Comparison of ENCODE assay signal across 9 cellular contexts in the genomic region with DNA sequence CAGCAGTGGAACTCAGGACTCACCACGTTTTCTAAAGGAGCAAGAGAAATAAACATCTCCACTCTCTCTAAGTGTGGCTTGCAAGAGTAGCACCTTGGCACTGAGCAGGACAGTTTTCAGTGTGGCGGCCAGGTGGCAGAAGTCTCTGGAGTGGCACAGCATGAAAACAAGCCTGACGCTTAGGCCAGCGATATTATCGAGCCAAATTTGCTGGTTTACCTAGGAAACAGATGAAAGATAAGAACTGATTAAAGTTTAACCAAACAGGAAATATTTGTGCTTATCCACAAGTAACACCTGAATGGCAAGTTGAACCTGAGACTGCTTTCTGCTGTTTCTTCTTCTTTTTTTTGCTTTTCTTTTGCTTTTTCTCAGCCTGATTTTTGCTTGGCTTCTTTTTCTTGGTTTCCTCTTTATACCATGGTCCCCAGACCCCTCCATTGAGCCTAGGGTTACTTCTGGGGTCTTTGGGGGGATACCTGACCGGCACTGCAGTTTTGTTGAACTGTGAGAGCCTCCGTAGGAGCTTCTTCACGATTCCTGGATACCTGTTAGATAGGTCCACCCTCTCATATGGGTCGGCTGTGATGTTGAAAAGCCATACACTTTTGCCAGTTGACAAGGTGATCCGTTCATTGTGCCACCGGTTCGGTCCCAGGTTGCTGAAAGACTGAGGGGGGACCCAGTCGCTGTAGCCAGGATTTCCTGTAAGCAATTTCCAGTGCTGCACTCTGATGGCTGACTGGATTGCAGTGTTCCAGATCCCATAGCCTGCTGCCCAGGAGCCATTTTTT.
DNase-seq lines count a peak whose midpoint lies in the region; ATAC-seq lines count a peak whose summit lies in the region.
"Had no signal": no experiment of that assay in that cellular context is flagged by ENCODE, and none has a peak within 500 bp of the region (broad histone marks: within the 10 kb centered on the region; RNA-seq: fewer than 3 reads in every experiment).

No MANE protein-coding gene starts in this region.

- peak; percentile 45 for ATAC-seq in Right ventricle myocardium superior (ENCODE audit: poor library complexity)
- ATAC-seq in left ventricle myocardium superior, result no peak
- ATAC-seq in stimulated activated naive CD8-positive, alpha-beta T cell treated with anti-CD3 and anti-CD28 coated beads, Interleukin-15, amount 100 ng/mL, for 72 hours, result peak; percentile 92
- no peak for ATAC-seq in HG03280 (IDR thresholded peaks at IDR 0.05; ENCODE audit: unreplicated experiment)

- intact Hi-C loops in Right ventricle myocardium superior (cut with DNase I), result no loop called here
- intact Hi-C loops in left ventricle myocardium superior (cut with micrococcal nuclease), result no loop called here

- DNase-seq in Right ventricle myocardium superior (no peak), left ventricle myocardium superior (no peak), left kidney (ENCODE audit: low read depth, low spot score) (peak; percentile 74), HUDEP-2 (lab: John Stamatoyannopoulos, UW; ENCODE audit: unreplicated experiment in 76 of 76) (no peak), NCI-H69 (lab: John Stamatoyannopoulos, UW) (no peak)
- DNase-seq in activated CD8-positive, alpha-beta memory T cell treated with anti-CD3 and anti-CD28 coated beads, Interleukin-2, amount 50 U/mL, for 4 hours, result peak; percentile 48
- peak; percentile 46 to 54 for DNase-seq in stimulated activated naive CD8-positive, alpha-beta T cell treated with anti-CD3 and anti-CD28 coated beads, Interleukin-15, amount 100 ng/mL, for 72 hours

- H3K9me3 Mint-ChIP-seq in stimulated activated naive CD8-positive, alpha-beta T cell treated with anti-CD3 and anti-CD28 coated beads, Interleukin-15, amount 100 ng/mL, for 72 hours, result no peaks in the 10 kb centered on the region
- H3K9me3 Mint-ChIP-seq: neural crest cell had no signal

- H3K27me3 Mint-ChIP-seq in stimulated activated naive CD8-positive, alpha-beta T cell treated with anti-CD3 and anti-CD28 coated beads, Interleukin-15, amount 100 ng/mL, for 72 hours, result no peaks in the 10 kb centered on the region

- H3K27ac Mint-ChIP-seq in stimulated activated naive CD8-positive, alpha-beta T cell treated with anti-CD3 and anti-CD28 coated beads, Interleukin-15, amount 100 ng/mL, for 72 hours, result peak overlapping the region; percentile 81 to 98

- peaks cover 58% of the 10 kb centered on the region for H3K4me1 Mint-ChIP-seq in stimulated activated naive CD8-positive, alpha-beta T cell treated with anti-CD3 and anti-CD28 coated beads, Interleukin-15, amount 100 ng/mL, for 72 hours
- H3K4me1 Mint-ChIP-seq: neural crest cell had no signal

- H3K4me3 Mint-ChIP-seq in stimulated activated naive CD8-positive, alpha-beta T cell treated with anti-CD3 and anti-CD28 coated beads, Interleukin-15, amount 100 ng/mL, for 72 hours, result peak overlapping the region; percentile 72 to 92
- H3K4me3 Mint-ChIP-seq: neural crest cell had no signal

Comparison
In these comparisons a context has a peak if more than half of its experiments do, and no peak if none do; other contexts are left out.
1. ATAC-seq: peak in Right ventricle myocardium superior (single experiment) and stimulated activated naive CD8-positive, alpha-beta T cell treated with anti-CD3 and anti-CD28 coated beads, Interleukin-15, amount 100 ng/mL, for 72 hours (single experiment); none in left ventricle myocardium superior (single experiment) and HG03280 (single experiment).
2. DNase-seq: peak in activated CD8-positive, alpha-beta memory T cell treated with anti-CD3 and anti-CD28 coated beads, Interleukin-2, amount 50 U/mL, for 4 hours (single experiment), left kidney (single experiment) and stimulated activated naive CD8-positive, alpha-beta T cell treated with anti-CD3 and anti-CD28 coated beads, Interleukin-15, amount 100 ng/mL, for 72 hours (2 of 2); none in Right ventricle myocardium superior (single experiment), left ventricle myocardium superior (single experiment), HUDEP-2 (0 of 76) and NCI-H69 (single experiment).